7 cellular contexts compared by ENCODE assay signal in genomic region chr20:51775241-51775640, GRCh38. TPM values are rescaled to one million over a fixed set of nuclear protein-coding genes. Genes with fewer than 3 reads are reported as not detected.
"Had no signal": no experiment of that assay in that cellular context is flagged by ENCODE, and none has a peak within 500 bp of the region (broad histone marks: within the 10 kb centered on the region; RNA-seq: fewer than 3 reads in every experiment).

No MANE protein-coding gene starts in this region.

- H3K27ac Mint-ChIP-seq: GM23338, HFFc6, IgD-negative memory B cell had no signal

- H3K4me3 ChIP-seq: GM23338 had no signal

- H2AFZ ChIP-seq: GM23338 had no signal

- H3K4me2 ChIP-seq: GM23338 had no signal

- H3K4me1 Mint-ChIP-seq: GM23338, H9, IgD-negative memory B cell had no signal

- H3K4me3 Mint-ChIP-seq: GM23338, H9, HFFc6, IgD-negative memory B cell had no signal

- H3K36me3 Mint-ChIP-seq: IgD-negative memory B cell had no signal

- DNase-seq: H9, HFFc6, KBM-7 had no signal

- H3K27ac ChIP-seq: HL-60 had no signal

RNA-seq across cellular contexts. Expression of gene SALL4, which starts 27.1 kb away (rescaled TPM):
- total RNA-seq: HT1080 had no signal
- polyA plus RNA-seq: IgD-negative memory B cell had no signal
